ENCODE assay signal across 8 cellular contexts in the genomic region with DNA sequence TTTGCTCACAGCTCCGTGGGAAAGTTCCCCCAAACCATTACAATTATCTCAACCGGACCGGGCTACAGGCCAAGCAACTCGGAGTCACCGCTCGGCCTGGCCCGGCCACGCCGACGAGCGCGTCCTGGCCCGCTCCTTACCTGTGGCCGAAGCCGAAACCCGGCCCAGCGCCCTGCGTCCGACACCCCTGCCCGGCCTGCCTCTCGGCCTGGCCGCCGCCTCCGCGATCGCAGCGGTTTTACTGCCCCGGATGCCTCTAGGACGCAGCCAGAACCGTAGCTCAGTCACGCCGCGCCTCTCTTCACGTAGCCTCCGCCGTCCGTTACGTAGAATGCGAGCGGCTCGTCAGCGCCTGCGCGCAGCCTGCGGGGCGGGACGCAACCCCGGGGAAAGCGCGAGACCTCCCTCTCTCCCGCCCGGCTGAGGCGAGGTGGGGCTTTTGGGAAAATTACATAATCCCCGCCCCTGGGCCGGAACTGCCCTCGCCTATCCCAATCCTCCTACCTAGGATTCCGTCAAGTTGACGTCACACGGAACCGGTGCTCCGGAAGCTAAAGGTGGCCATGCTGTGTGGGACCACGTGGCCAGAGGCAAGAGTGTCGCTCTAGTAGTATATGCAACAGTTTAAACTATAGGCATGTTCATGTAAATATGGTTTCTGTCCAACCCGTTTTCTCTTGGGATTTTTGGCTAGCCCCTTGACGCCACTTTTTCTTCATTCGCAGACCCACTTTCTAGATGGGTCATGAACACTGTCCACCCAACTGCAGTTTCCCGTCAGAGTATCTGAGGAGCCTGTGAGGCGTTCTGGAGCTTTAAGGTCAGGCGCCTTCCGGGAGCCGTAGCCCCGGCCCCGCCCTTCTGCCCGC. TPM values are rescaled to one million over a fixed set of nuclear protein-coding genes. Genes with fewer than 3 reads are reported as not detected.
DNase-seq lines count a peak whose midpoint lies in the region; ATAC-seq lines count a peak whose summit lies in the region.

A gene with protein sequence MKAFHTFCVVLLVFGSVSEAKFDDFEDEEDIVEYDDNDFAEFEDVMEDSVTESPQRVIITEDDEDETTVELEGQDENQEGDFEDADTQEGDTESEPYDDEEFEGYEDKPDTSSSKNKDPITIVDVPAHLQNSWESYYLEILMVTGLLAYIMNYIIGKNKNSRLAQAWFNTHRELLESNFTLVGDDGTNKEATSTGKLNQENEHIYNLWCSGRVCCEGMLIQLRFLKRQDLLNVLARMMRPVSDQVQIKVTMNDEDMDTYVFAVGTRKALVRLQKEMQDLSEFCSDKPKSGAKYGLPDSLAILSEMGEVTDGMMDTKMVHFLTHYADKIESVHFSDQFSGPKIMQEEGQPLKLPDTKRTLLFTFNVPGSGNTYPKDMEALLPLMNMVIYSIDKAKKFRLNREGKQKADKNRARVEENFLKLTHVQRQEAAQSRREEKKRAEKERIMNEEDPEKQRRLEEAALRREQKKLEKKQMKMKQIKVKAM (minus strand): TSS at position 326 of the 869 bp plus-strand sequence. CDS start 7,422 bp downstream, outside the sequence.

- H3K9me3 Mint-ChIP-seq in IgD-negative memory B cell, result no peaks in the 10 kb centered on the region

- H3K4me1 Mint-ChIP-seq in IgD-negative memory B cell, result peaks cover 24 to 43% (median 31%) of the 10 kb centered on the region in 3 donors

- ATAC-seq in GM21529 (IDR thresholded peaks at IDR 0.05; ENCODE audit: unreplicated experiment), result peak; percentile 86

- H3K27ac Mint-ChIP-seq in IgD-negative memory B cell, result peak within 1 kb of the TSS; percentile 90 to 100 (median 95)

- no peaks in the 10 kb centered on the region for H3K27me3 Mint-ChIP-seq in IgD-negative memory B cell

- peak; percentile 97 for DNase-seq in DMS 273 treated with DMSO at 0.1 percent for 48 hours (lab: John Stamatoyannopoulos, UW)
- DNase-seq in OCI-M2 (lab: John Stamatoyannopoulos, UW; ENCODE audit: unreplicated experiment), result peak; percentile 79
- peak; percentile 96 for DNase-seq in activated T-cell treated with anti-CD3 and anti-CD28 coated beads for 4 hours
- peak; percentile 99 for DNase-seq in epidermal melanocyte (ENCODE audit: insufficient read length, low spot score)
- peak; percentile 98 for DNase-seq in middle frontal gyrus (ENCODE audit: extremely low spot score, low spot score)
- peak; percentile 93 to 96 for DNase-seq in stimulated activated CD8-positive, alpha-beta memory T cell treated with anti-CD3 and anti-CD28 coated beads, Interleukin-2, amount 100 ng/mL, for 48 hours (ENCODE audit: low read depth in 2 of 2)

- H3K36me3 Mint-ChIP-seq in IgD-negative memory B cell, result no peaks in the 10 kb centered on the region

- H3K4me3 Mint-ChIP-seq in IgD-negative memory B cell, result peak within 1 kb of the TSS; percentile 86 to 98 (median 94)

RNA-seq across cellular contexts. Expression of the gene that starts here (rescaled TPM):
- polyA plus RNA-seq in IgD-negative memory B cell, result 36.7 TPM

Comparison
In these comparisons a context has a peak if more than half of its experiments do, and no peak if none do; other contexts are left out.
1. Peak in every context shown above with its lines: DNase-seq and ATAC-seq.